ENCODE assay signal across 26 cellular contexts in the genomic region with DNA sequence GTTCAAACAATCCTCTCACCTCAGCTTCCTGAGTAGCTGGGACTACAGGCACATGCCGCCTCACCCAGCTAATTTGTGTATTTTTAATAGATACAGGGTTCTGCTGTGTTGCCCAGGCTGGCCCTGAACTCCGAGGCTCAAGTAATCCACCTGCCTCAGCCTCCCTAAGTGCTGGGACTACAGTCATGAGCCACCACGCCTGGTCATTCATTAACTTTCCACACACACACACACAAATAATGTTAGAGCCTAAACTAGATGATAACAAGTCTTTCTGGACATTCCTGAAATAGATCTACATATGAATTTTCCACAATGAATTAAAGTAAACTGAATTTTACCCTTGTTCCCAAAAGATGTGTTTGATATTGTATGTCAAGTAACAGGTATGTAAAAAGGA.
"Had no signal": no experiment of that assay in that cellular context is flagged by ENCODE, and none has a peak within 500 bp of the region (broad histone marks: within the 10 kb centered on the region; RNA-seq: fewer than 3 reads in every experiment).

No MANE protein-coding gene starts in this region.

- H3K36me3 ChIP-seq: left lung, lower lobe of right lung, right atrium auricular region, right lobe of liver, tibial nerve, uterus had no signal

- H3K9ac ChIP-seq: parathyroid adenoma had no signal

- H3K27me3 Mint-ChIP-seq: naive thymus-derived CD8-positive, alpha-beta T cell; stimulated activated memory B cell treated with anti-CD40 and anti-IgM and Interleukin-4, amounts not matched to agents 10 μg/mL and 1 μg/mL and 100 μg/mL, for 72 hours; stimulated activated naive CD8-positive, alpha-beta T cell treated with anti-CD3 and anti-CD28 coated beads, Interleukin-15, amount 100 ng/mL, for 72 hours; type B pancreatic cell had no signal

- H3K4me3 ChIP-seq: left lung, lower lobe of right lung, psoas muscle, right atrium auricular region, right lobe of liver, smooth muscle cell, tibial nerve, uterus had no signal

- H3K36me3 Mint-ChIP-seq: stimulated activated memory B cell treated with anti-CD40 and anti-IgM and Interleukin-4, amounts not matched to agents 10 μg/mL and 1 μg/mL and 100 μg/mL, for 72 hours; type B pancreatic cell had no signal

- H3K4me1 ChIP-seq: left lung, lower lobe of right lung, parathyroid adenoma, psoas muscle, right atrium auricular region, right lobe of liver, tibial nerve, uterus had no signal

- H3K27ac Mint-ChIP-seq: naive thymus-derived CD8-positive, alpha-beta T cell; stimulated activated memory B cell treated with anti-CD40 and anti-IgM and Interleukin-4, amounts not matched to agents 10 μg/mL and 1 μg/mL and 100 μg/mL, for 72 hours; stimulated activated naive CD8-positive, alpha-beta T cell treated with anti-CD3 and anti-CD28 coated beads, Interleukin-15, amount 100 ng/mL, for 72 hours; type B pancreatic cell had no signal

- H3K79me2 ChIP-seq: parathyroid adenoma had no signal

- H3K4me1 Mint-ChIP-seq: naive thymus-derived CD8-positive, alpha-beta T cell; nephron; neural crest cell; stimulated activated memory B cell treated with anti-CD40 and anti-IgM and Interleukin-4, amounts not matched to agents 10 μg/mL and 1 μg/mL and 100 μg/mL, for 72 hours; stimulated activated naive CD8-positive, alpha-beta T cell treated with anti-CD3 and anti-CD28 coated beads, Interleukin-15, amount 100 ng/mL, for 72 hours had no signal

- H3K9me3 ChIP-seq: lower lobe of right lung, psoas muscle, right atrium auricular region, right lobe of liver, uterus had no signal

- H2AFZ ChIP-seq: parathyroid adenoma had no signal

- H3K9me3 Mint-ChIP-seq: nephron; stimulated activated memory B cell treated with anti-CD40 and anti-IgM and Interleukin-4, amounts not matched to agents 10 μg/mL and 1 μg/mL and 100 μg/mL, for 72 hours; stimulated activated naive CD8-positive, alpha-beta T cell treated with anti-CD3 and anti-CD28 coated beads, Interleukin-15, amount 100 ng/mL, for 72 hours; type B pancreatic cell had no signal

- DNase-seq: islet precursor cell; left cardiac atrium; left lung; lower lobe of right lung; mammary epithelial cell; mesenchymal stem cell; naive thymus-derived CD8-positive, alpha-beta T cell; nucleus accumbens; psoas muscle; right lobe of liver; stimulated activated CD4-positive, alpha-beta T cell treated with anti-CD3 and anti-CD28 coated beads, Interleukin-1b, Interleukin-23, amount 100 ng/mL, for 48 hours; stimulated activated CD4-positive, alpha-beta T cell treated with anti-CD3 and anti-CD28 coated beads, Interleukin-2, amount 100 ng/mL, for 48 hours; stimulated activated CD4-positive, alpha-beta T cell treated with anti-CD3 and anti-CD28 coated beads, Interleukin-4, amount 100 ng/mL, for 4 hours; stimulated activated CD8-positive, alpha-beta memory T cell treated with anti-CD3 and anti-CD28 coated beads, Interleukin-4, amount 100 ng/mL, for 48 hours; stimulated activated naive CD4-positive, alpha-beta T cell treated with Interleukin-2 at 50 U/mL for 16 hours; stimulated activated naive CD8-positive, alpha-beta T cell treated with anti-CD3 and anti-CD28 coated beads, Interleukin-15, amount 100 ng/mL, for 72 hours; substantia nigra; uterus had no signal

- H3K27me3 ChIP-seq: left lung, right atrium auricular region, right lobe of liver, tibial nerve, uterus had no signal

- ATAC-seq: left cardiac atrium; left lung; lower lobe of right lung; naive thymus-derived CD8-positive, alpha-beta T cell; psoas muscle; right lobe of liver; stimulated activated memory B cell treated with anti-CD40 and anti-IgM and Interleukin-4, amounts not matched to agents 10 μg/mL and 1 μg/mL and 100 μg/mL, for 72 hours; stimulated activated naive CD8-positive, alpha-beta T cell treated with anti-CD3 and anti-CD28 coated beads, Interleukin-15, amount 100 ng/mL, for 72 hours had no signal

- H3K4me3 Mint-ChIP-seq: naive thymus-derived CD8-positive, alpha-beta T cell; nephron; neural crest cell; stimulated activated memory B cell treated with anti-CD40 and anti-IgM and Interleukin-4, amounts not matched to agents 10 μg/mL and 1 μg/mL and 100 μg/mL, for 72 hours; stimulated activated naive CD8-positive, alpha-beta T cell treated with anti-CD3 and anti-CD28 coated beads, Interleukin-15, amount 100 ng/mL, for 72 hours; type B pancreatic cell had no signal

- H3K27ac ChIP-seq: left lung, lower lobe of right lung, parathyroid adenoma, psoas muscle, right atrium auricular region, right lobe of liver, tibial nerve, uterus had no signal

- H3K4me2 ChIP-seq: smooth muscle cell had no signal
